Comparison of ENCODE assay signal across 1 cellular context in genomic region chr7:123499211-123499968, GRCh38.
A peak's percentile ranks its signal among the peaks of the same experiment; 100 is the strongest.
TF ChIP-seq lines count a peak whose summit lies in the region.

No MANE protein-coding gene starts in this region.

TF ChIP-seq in K562, 482 proteins besides CTCF, POLR2A, EP300 and RAD21 (continued from another document and continues in another):
- TF ChIP-seq ZBTB26 (CRISPR knock-in tag; IDR thresholded peaks at IDR 0.05) (peak; percentile 90; the same call in 1 of the 2 replicates), TCFL5 (CRISPR knock-in tag; conservative IDR thresholded peaks at IDR 0.05) (peak; percentile 95), NBN (IDR thresholded peaks at IDR 0.05; ENCODE audit: low read depth) (no peak), NRF1 (conservative IDR thresholded peaks at IDR 0.05 in 1 of 2, IDR thresholded peaks at IDR 0.05 in 1 of 2) (no peak), RCOR1 (IDR thresholded peaks at IDR 0.05; ENCODE audit: borderline replicate concordance in 1 of 2, low read depth in 2 of 2, low read length in 2 of 2) (no peak), NELFE (IDR thresholded peaks at IDR 0.05; ENCODE audit: insufficient read depth, insufficient read length) (no peak), U2AF2 (optimal IDR thresholded peaks at IDR 0.05; ENCODE audit: low read depth, low read length) (no peak), THRAP3 (IDR thresholded peaks at IDR 0.05; ENCODE audit: borderline replicate concordance) (no peak), ZKSCAN3 (CRISPR knock-in tag; IDR thresholded peaks at IDR 0.05) (peak; percentile 80), POLR2H (tag; IDR thresholded peaks at IDR 0.05; ENCODE audit: low read depth) (peak; percentile 60), SETDB1 (IDR thresholded peaks at IDR 0.05; ENCODE audit: low read length) (no peak), GATAD2A (IDR thresholded peaks at IDR 0.05) (no peak), FUS (optimal IDR thresholded peaks at IDR 0.05; ENCODE audit: low read depth, low read length) (no peak), SMAD1 (IDR thresholded peaks at IDR 0.05; ENCODE audit: low read depth, low read length, partially characterized antibody) (no peak), MAFF (IDR thresholded peaks at IDR 0.05; ENCODE audit: low read length) (no peak), ARID4B (CRISPR knock-in tag; IDR thresholded peaks at IDR 0.05) (no peak), ZNF79 (CRISPR knock-in tag; IDR thresholded peaks at IDR 0.05; ENCODE audit: low read depth) (peak; percentile 98), EWSR1 (IDR thresholded peaks at IDR 0.05; ENCODE audit: borderline replicate concordance, low read depth, partially characterized antibody) (no peak), NCOA6 (IDR thresholded peaks at IDR 0.05) (no peak), FOXP4 (CRISPR knock-in tag; IDR thresholded peaks at IDR 0.05; ENCODE audit: borderline replicate concordance) (no peak), KHSRP (IDR thresholded peaks at IDR 0.05) (no peak), SMARCA5 (IDR thresholded peaks at IDR 0.05) (no peak), TAF9B (IDR thresholded peaks at IDR 0.05; ENCODE audit: partially characterized antibody) (no peak), TAF1 (IDR thresholded peaks at IDR 0.05; ENCODE audit: control insufficient read depth, extremely low read depth, insufficient read depth, low read length, severe bottlenecking) (no peak), E2F3 (CRISPR knock-in tag; IDR thresholded peaks at IDR 0.05) (peak; percentile 98), TBP (optimal IDR thresholded peaks at IDR 0.05; ENCODE audit: low read depth, low read length) (no peak), L3MBTL2 (IDR thresholded peaks at IDR 0.05) (no peak), MTA3 (IDR thresholded peaks at IDR 0.05; ENCODE audit: borderline replicate concordance) (no peak), ZNF347 (CRISPR knock-in tag; IDR thresholded peaks at IDR 0.05; ENCODE audit: low read depth) (0 out of 2 replicates have a peak, but pooled peaks have one; percentile 72), BCL6 (CRISPR knock-in tag; IDR thresholded peaks at IDR 0.05) (peak; percentile 92), FIP1L1 (IDR thresholded peaks at IDR 0.05; ENCODE audit: low read depth, low read length, poor library complexity, severe bottlenecking) (no peak), ZNF717 (CRISPR knock-in tag; IDR thresholded peaks at IDR 0.05) (peak; percentile 77; the same call in 1 of the 2 replicates), PTTG1 (tag; IDR thresholded peaks at IDR 0.05; ENCODE audit: low read depth) (peak; percentile 94), ZBTB2 (IDR thresholded peaks at IDR 0.05) (no peak), TRIM28 (IDR thresholded peaks at IDR 0.05) (no peak), ZNF444 (CRISPR knock-in tag; IDR thresholded peaks at IDR 0.05) (peak; percentile 91), GTF2A2 (tag; IDR thresholded peaks at IDR 0.05) (peak; percentile 98), E2F6 (IDR thresholded peaks at IDR 0.05; ENCODE audit: borderline replicate concordance in 1 of 2, extremely low read depth in 1 of 2, insufficient read depth in 1 of 2, insufficient read length in 1 of 2, low read depth in 1 of 2, low read length in 1 of 2, poor library complexity in 1 of 2, severe bottlenecking in 1 of 2) (peak in 1 of 2 experiments; percentile 27), TCF7 (IDR thresholded peaks at IDR 0.05; ENCODE audit: borderline replicate concordance) (no peak), PHF21A (IDR thresholded peaks at IDR 0.05; ENCODE audit: borderline replicate concordance, low read depth) (no peak), ZNF12 (CRISPR knock-in tag; IDR thresholded peaks at IDR 0.05) (no peak), OTX1 (CRISPR knock-in tag; IDR thresholded peaks at IDR 0.05) (peak; percentile 96), ETV1 (tag; conservative IDR thresholded peaks at IDR 0.05; ENCODE audit: low read depth) (peak; percentile 72), KLF10 (CRISPR knock-in tag; IDR thresholded peaks at IDR 0.05) (0 out of 2 replicates have a peak, but pooled peaks have one; percentile 61), ZSCAN29 (IDR thresholded peaks at IDR 0.05) (no peak), HMG20B (CRISPR knock-in tag; IDR thresholded peaks at IDR 0.05) (0 out of 2 replicates have a peak, but pooled peaks have one; percentile 70), KLF13 (tag; IDR thresholded peaks at IDR 0.05; ENCODE audit: borderline replicate concordance, low read depth) (0 out of 2 replicates have a peak, but pooled peaks have one; percentile 52), DPF2 (IDR thresholded peaks at IDR 0.05) (no peak), HDAC8 (tag; IDR thresholded peaks at IDR 0.05) (peak; percentile 92), HDAC1 (IDR thresholded peaks at IDR 0.05) (no peak), HNRNPUL1 (IDR thresholded peaks at IDR 0.05; ENCODE audit: low read length) (no peak), TFAP4 (CRISPR knock-in tag; IDR thresholded peaks at IDR 0.05; ENCODE audit: borderline replicate concordance) (no peak), JUNB (CRISPR knock-in tag; conservative IDR thresholded peaks at IDR 0.05) (no peak), FOXM1 (IDR thresholded peaks at IDR 0.05; ENCODE audit: low read depth) (no peak), FOXM1 (CRISPR knock-in tag; IDR thresholded peaks at IDR 0.05; ENCODE audit: low read depth) (no peak), SAP30 (IDR thresholded peaks at IDR 0.05; ENCODE audit: borderline replicate concordance, insufficient read depth, low read depth, low read length, poor library complexity, severe bottlenecking) (no peak)
- TF ChIP-seq, protein P1, sequence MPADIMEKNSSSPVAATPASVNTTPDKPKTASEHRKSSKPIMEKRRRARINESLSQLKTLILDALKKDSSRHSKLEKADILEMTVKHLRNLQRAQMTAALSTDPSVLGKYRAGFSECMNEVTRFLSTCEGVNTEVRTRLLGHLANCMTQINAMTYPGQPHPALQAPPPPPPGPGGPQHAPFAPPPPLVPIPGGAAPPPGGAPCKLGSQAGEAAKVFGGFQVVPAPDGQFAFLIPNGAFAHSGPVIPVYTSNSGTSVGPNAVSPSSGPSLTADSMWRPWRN (IDR thresholded peaks at IDR 0.05; ENCODE audit: low read depth) = no peak
- TF ChIP-seq, protein P2, sequence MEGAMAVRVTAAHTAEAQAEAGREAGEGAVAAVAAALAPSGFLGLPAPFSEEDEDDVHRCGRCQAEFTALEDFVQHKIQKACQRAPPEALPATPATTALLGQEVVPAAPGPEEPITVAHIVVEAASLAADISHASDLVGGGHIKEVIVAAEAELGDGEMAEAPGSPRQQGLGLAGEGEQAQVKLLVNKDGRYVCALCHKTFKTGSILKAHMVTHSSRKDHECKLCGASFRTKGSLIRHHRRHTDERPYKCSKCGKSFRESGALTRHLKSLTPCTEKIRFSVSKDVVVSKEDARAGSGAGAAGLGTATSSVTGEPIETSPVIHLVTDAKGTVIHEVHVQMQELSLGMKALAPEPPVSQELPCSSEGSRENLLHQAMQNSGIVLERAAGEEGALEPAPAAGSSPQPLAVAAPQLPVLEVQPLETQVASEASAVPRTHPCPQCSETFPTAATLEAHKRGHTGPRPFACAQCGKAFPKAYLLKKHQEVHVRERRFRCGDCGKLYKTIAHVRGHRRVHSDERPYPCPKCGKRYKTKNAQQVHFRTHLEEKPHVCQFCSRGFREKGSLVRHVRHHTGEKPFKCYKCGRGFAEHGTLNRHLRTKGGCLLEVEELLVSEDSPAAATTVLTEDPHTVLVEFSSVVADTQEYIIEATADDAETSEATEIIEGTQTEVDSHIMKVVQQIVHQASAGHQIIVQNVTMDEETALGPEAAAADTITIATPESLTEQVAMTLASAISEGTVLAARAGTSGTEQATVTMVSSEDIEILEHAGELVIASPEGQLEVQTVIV (CRISPR knock-in tag; IDR thresholded peaks at IDR 0.05; ENCODE audit: borderline replicate concordance) = peak; percentile 85
- TF ChIP-seq, protein P3, sequence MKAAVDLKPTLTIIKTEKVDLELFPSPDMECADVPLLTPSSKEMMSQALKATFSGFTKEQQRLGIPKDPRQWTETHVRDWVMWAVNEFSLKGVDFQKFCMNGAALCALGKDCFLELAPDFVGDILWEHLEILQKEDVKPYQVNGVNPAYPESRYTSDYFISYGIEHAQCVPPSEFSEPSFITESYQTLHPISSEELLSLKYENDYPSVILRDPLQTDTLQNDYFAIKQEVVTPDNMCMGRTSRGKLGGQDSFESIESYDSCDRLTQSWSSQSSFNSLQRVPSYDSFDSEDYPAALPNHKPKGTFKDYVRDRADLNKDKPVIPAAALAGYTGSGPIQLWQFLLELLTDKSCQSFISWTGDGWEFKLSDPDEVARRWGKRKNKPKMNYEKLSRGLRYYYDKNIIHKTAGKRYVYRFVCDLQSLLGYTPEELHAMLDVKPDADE (conservative IDR thresholded peaks at IDR 0.05; ENCODE audit: control insufficient read depth, low read depth, low read length) = no peak
- TF ChIP-seq, protein P4, sequence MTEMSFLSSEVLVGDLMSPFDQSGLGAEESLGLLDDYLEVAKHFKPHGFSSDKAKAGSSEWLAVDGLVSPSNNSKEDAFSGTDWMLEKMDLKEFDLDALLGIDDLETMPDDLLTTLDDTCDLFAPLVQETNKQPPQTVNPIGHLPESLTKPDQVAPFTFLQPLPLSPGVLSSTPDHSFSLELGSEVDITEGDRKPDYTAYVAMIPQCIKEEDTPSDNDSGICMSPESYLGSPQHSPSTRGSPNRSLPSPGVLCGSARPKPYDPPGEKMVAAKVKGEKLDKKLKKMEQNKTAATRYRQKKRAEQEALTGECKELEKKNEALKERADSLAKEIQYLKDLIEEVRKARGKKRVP (CRISPR knock-in tag; IDR thresholded peaks at IDR 0.05) = peak; percentile 90
